3 cellular contexts compared by ENCODE assay signal in the genomic region with DNA sequence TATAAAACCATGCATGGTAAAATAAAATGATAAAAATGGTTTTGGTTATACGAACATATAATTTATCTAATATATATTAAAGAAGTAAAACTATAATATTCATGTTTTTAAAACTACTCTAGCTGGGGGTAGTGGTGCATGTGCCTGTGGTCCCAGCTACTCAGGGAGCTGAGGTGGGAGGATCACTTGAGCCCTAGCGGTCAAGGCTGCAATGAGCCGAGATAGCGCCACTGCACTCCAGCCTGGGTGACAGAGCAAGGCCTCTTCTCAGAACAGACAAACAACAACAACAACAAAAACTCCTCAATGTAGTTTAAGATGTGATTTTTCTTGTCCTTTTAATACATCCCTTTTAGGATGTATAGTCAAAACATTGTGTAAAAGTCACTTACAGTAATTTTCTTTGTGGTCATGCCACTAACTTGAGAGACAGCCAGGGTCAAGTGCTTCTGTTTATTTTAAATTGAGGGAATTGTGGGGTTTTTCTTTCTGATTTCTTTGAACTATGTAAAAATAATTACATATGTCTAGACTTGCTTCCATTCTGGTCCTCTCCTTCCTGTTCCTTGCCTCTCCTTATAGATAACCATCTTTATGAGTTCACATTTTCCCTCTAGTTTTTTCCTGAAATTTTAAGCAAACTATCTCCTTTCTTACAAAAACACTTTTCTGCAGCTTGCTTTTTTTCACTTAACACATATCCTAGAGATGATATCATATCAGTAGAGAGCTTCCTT.
TF ChIP-seq lines count a peak whose summit lies in the region.

No MANE protein-coding gene starts in this region.

TF ChIP-seq in GM23338, 12 proteins besides CTCF, POLR2A, EP300 and RAD21 (continues in another document):
- TF ChIP-seq POLR2AphosphoS5 (IDR thresholded peaks at IDR 0.05; ENCODE audit: low read depth): no peak
- TF ChIP-seq EZH2phosphoT487 (IDR thresholded peaks at IDR 0.05; ENCODE audit: unreplicated experiment): no peak
- TF ChIP-seq JUNB (IDR thresholded peaks at IDR 0.05; ENCODE audit: unreplicated experiment): no peak
- TF ChIP-seq ZNF331 (CRISPR knock-in tag; IDR thresholded peaks at IDR 0.05; ENCODE audit: low read depth): no peak
- TF ChIP-seq ZNF114 (CRISPR knock-in tag; IDR thresholded peaks at IDR 0.05): no peak
- TF ChIP-seq NANOG (IDR thresholded peaks at IDR 0.05; ENCODE audit: borderline replicate concordance): no peak
- TF ChIP-seq, protein P1, sequence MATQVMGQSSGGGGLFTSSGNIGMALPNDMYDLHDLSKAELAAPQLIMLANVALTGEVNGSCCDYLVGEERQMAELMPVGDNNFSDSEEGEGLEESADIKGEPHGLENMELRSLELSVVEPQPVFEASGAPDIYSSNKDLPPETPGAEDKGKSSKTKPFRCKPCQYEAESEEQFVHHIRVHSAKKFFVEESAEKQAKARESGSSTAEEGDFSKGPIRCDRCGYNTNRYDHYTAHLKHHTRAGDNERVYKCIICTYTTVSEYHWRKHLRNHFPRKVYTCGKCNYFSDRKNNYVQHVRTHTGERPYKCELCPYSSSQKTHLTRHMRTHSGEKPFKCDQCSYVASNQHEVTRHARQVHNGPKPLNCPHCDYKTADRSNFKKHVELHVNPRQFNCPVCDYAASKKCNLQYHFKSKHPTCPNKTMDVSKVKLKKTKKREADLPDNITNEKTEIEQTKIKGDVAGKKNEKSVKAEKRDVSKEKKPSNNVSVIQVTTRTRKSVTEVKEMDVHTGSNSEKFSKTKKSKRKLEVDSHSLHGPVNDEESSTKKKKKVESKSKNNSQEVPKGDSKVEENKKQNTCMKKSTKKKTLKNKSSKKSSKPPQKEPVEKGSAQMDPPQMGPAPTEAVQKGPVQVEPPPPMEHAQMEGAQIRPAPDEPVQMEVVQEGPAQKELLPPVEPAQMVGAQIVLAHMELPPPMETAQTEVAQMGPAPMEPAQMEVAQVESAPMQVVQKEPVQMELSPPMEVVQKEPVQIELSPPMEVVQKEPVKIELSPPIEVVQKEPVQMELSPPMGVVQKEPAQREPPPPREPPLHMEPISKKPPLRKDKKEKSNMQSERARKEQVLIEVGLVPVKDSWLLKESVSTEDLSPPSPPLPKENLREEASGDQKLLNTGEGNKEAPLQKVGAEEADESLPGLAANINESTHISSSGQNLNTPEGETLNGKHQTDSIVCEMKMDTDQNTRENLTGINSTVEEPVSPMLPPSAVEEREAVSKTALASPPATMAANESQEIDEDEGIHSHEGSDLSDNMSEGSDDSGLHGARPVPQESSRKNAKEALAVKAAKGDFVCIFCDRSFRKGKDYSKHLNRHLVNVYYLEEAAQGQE (IDR thresholded peaks at IDR 0.05; ENCODE audit: unreplicated experiment): no peak
- TF ChIP-seq, protein P2, sequence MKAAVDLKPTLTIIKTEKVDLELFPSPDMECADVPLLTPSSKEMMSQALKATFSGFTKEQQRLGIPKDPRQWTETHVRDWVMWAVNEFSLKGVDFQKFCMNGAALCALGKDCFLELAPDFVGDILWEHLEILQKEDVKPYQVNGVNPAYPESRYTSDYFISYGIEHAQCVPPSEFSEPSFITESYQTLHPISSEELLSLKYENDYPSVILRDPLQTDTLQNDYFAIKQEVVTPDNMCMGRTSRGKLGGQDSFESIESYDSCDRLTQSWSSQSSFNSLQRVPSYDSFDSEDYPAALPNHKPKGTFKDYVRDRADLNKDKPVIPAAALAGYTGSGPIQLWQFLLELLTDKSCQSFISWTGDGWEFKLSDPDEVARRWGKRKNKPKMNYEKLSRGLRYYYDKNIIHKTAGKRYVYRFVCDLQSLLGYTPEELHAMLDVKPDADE (IDR thresholded peaks at IDR 0.05): no peak
- TF ChIP-seq STAT1 (IDR thresholded peaks at IDR 0.05; ENCODE audit: unreplicated experiment): no peak
- no peak for TF ChIP-seq CREB1 (CRISPR knock-in tag; IDR thresholded peaks at IDR 0.05; ENCODE audit: low read depth)

TF ChIP-seq in K562, 482 proteins besides CTCF, POLR2A, EP300 and RAD21 (continues in another document):
- TF ChIP-seq MAFF (IDR thresholded peaks at IDR 0.05; ENCODE audit: low read length) (no peak), TEAD2 (tag; IDR thresholded peaks at IDR 0.05) (no peak), MYC (IDR thresholded peaks at IDR 0.05; ENCODE audit: low read depth, low read length) (no peak), MYC (CRISPR knock-in tag; IDR thresholded peaks at IDR 0.05; ENCODE audit: borderline replicate concordance, low read depth) (no peak), TOE1 (IDR thresholded peaks at IDR 0.05; ENCODE audit: borderline replicate concordance) (no peak), TOE1 (CRISPR knock-in tag; IDR thresholded peaks at IDR 0.05; ENCODE audit: borderline replicate concordance, low read depth) (no peak), TBL1XR1 (IDR thresholded peaks at IDR 0.05; ENCODE audit: low read length in 2 of 2) (0 out of 4 replicates have a peak, but pooled peaks of 1 of the 2 experiments have one; percentile 13), SAFB2 (IDR thresholded peaks at IDR 0.05; ENCODE audit: borderline replicate concordance, low read depth, low read length, severe bottlenecking) (no peak)
- TF ChIP-seq, protein P3, sequence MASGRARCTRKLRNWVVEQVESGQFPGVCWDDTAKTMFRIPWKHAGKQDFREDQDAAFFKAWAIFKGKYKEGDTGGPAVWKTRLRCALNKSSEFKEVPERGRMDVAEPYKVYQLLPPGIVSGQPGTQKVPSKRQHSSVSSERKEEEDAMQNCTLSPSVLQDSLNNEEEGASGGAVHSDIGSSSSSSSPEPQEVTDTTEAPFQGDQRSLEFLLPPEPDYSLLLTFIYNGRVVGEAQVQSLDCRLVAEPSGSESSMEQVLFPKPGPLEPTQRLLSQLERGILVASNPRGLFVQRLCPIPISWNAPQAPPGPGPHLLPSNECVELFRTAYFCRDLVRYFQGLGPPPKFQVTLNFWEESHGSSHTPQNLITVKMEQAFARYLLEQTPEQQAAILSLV (tag; IDR thresholded peaks at IDR 0.05): no peak
- TF ChIP-seq, protein P4, sequence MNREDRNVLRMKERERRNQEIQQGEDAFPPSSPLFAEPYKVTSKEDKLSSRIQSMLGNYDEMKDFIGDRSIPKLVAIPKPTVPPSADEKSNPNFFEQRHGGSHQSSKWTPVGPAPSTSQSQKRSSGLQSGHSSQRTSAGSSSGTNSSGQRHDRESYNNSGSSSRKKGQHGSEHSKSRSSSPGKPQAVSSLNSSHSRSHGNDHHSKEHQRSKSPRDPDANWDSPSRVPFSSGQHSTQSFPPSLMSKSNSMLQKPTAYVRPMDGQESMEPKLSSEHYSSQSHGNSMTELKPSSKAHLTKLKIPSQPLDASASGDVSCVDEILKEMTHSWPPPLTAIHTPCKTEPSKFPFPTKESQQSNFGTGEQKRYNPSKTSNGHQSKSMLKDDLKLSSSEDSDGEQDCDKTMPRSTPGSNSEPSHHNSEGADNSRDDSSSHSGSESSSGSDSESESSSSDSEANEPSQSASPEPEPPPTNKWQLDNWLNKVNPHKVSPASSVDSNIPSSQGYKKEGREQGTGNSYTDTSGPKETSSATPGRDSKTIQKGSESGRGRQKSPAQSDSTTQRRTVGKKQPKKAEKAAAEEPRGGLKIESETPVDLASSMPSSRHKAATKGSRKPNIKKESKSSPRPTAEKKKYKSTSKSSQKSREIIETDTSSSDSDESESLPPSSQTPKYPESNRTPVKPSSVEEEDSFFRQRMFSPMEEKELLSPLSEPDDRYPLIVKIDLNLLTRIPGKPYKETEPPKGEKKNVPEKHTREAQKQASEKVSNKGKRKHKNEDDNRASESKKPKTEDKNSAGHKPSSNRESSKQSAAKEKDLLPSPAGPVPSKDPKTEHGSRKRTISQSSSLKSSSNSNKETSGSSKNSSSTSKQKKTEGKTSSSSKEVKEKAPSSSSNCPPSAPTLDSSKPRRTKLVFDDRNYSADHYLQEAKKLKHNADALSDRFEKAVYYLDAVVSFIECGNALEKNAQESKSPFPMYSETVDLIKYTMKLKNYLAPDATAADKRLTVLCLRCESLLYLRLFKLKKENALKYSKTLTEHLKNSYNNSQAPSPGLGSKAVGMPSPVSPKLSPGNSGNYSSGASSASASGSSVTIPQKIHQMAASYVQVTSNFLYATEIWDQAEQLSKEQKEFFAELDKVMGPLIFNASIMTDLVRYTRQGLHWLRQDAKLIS (CRISPR knock-in tag; IDR thresholded peaks at IDR 0.05): no peak
- TF ChIP-seq, protein P5, sequence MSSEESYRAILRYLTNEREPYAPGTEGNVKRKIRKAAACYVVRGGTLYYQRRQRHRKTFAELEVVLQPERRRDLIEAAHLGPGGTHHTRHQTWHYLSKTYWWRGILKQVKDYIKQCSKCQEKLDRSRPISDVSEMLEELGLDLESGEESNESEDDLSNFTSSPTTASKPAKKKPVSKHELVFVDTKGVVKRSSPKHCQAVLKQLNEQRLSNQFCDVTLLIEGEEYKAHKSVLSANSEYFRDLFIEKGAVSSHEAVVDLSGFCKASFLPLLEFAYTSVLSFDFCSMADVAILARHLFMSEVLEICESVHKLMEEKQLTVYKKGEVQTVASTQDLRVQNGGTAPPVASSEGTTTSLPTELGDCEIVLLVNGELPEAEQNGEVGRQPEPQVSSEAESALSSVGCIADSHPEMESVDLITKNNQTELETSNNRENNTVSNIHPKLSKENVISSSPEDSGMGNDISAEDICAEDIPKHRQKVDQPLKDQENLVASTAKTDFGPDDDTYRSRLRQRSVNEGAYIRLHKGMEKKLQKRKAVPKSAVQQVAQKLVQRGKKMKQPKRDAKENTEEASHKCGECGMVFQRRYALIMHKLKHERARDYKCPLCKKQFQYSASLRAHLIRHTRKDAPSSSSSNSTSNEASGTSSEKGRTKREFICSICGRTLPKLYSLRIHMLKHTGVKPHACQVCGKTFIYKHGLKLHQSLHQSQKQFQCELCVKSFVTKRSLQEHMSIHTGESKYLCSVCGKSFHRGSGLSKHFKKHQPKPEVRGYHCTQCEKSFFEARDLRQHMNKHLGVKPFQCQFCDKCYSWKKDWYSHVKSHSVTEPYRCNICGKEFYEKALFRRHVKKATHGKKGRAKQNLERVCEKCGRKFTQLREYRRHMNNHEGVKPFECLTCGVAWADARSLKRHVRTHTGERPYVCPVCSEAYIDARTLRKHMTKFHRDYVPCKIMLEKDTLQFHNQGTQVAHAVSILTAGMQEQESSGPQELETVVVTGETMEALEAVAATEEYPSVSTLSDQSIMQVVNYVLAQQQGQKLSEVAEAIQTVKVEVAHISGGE (CRISPR knock-in tag; IDR thresholded peaks at IDR 0.05): no peak

TF ChIP-seq in GM12891, 5 proteins besides CTCF, POLR2A, EP300 and RAD21:
- TF ChIP-seq TAF1 (IDR thresholded peaks at IDR 0.05; ENCODE audit: low read depth, low read length) (no peak), POLR2AphosphoS5 (IDR thresholded peaks at IDR 0.05; ENCODE audit: low read depth, low read length) (no peak), POU2F2 (IDR thresholded peaks at IDR 0.05; ENCODE audit: low read depth, low read length) (no peak), PAX5 (IDR thresholded peaks at IDR 0.05; ENCODE audit: insufficient read depth, low read length, severe bottlenecking) (no peak), SPI1 (IDR thresholded peaks at IDR 0.05; ENCODE audit: low read depth, low read length) (no peak)
